8 cellular contexts compared by ENCODE assay signal in genomic region chr5:174793684-174794328, GRCh38.
DNase-seq lines count a peak whose midpoint lies in the region; ATAC-seq lines count a peak whose summit lies in the region.

No MANE protein-coding gene starts in this region.

- peak; percentile 80 for DNase-seq in DMS 273 (lab: John Stamatoyannopoulos, UW; ENCODE audit: unreplicated experiment)
- peak; percentile 24 for DNase-seq in MV-4-11 (lab: John Stamatoyannopoulos, UW)
- peak; percentile 51 for DNase-seq in activated CD4-positive, CD25-positive, alpha-beta regulatory T cell treated with anti-CD3 and anti-CD28 coated beads, Interleukin-2, amount 50 U/mL, for 72 hours
- DNase-seq in cerebellar cortex (ENCODE audit: low spot score): peak; percentile 31
- peak; percentile 84 for DNase-seq in left kidney (ENCODE audit: low read depth, low spot score)
- peak; percentile 51 to 59 for DNase-seq in stimulated activated CD4-positive, alpha-beta T cell treated with anti-CD3 and anti-CD28 coated beads, Interleukin-2, amount 100 ng/mL, for 48 hours

- ATAC-seq in GM21515 (IDR thresholded peaks at IDR 0.05; ENCODE audit: unreplicated experiment): peak; percentile 86
- ATAC-seq in GM18861 (IDR thresholded peaks at IDR 0.05; ENCODE audit: unreplicated experiment): no peak

Comparison
In these comparisons a context has a peak if more than half of its experiments do, and no peak if none do; other contexts are left out.
1. DNase-seq: peak in every context shown above with its lines; median percentile 84 in left kidney; 80 in DMS 273; 55 in stimulated activated CD4-positive, alpha-beta T cell treated with anti-CD3 and anti-CD28 coated beads, Interleukin-2, amount 100 ng/mL, for 48 hours; 51 in activated CD4-positive, CD25-positive, alpha-beta regulatory T cell treated with anti-CD3 and anti-CD28 coated beads, Interleukin-2, amount 50 U/mL, for 72 hours; 31 in cerebellar cortex; 24 in MV-4-11.